In the genomic region with DNA sequence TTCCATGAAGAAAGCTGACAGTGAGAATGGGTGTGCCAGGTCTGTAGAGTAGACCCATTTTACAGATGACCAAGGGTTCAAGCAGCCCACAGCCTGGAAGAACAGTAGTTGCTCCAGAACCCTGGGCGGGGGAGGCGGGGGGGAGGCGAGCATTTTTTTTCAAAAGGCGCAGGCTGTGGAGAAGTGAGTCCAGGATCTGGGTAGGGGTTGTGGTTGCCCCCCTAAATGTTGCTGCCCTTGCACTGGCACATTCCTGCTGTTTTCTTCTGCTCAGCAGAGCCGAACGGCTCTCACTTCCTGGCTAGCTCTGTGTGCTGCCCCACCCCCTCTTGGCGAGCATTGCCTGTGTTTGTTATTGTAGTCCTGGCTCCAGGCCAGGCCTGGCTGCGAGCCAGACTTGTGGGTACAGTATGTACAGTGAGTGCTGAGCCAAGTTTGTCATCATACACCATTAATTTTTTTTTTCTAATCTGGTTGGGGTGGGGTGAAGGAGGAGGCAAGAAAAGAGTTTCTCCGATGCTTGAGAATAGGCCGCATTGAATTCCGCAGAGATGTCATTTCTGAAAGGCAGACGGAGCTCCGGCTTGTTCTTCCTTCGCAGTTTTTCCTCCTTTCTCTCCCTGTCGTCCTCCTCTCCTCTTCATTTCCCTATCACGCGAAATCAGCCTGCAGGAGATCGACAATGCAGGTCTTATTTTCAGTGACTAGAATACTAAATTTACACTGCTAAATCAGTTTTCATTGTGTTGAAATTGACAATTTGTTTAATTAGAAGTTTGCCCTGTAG, we compare ENCODE assay signal across 8 cellular contexts.
DNase-seq lines count a peak whose midpoint lies in the region; ATAC-seq and TF ChIP-seq lines count a peak whose summit lies in the region.

No MANE protein-coding gene starts in this region.

- DNase-seq in BJ (ENCODE audit: low read depth) (peak; percentile 66), GM23338 (ENCODE audit: low spot score) (peak; percentile 53), NCI-H1105 (lab: John Stamatoyannopoulos, UW) (peak; percentile 95), head of caudate nucleus (peak; percentile 78 to 97 (median 89)), pons (ENCODE audit: low spot score) (peak; percentile 90)
- peak; percentile 97 for DNase-seq in activated naive CD8-positive, alpha-beta T cell treated with anti-CD3 and anti-CD28 coated beads, Interleukin-2, amount 10 ng/mL, durations not matched to agents 7 days and 5 days

- ATAC-seq in GM23338 = peak; percentile 78
- ATAC-seq in activated naive CD8-positive, alpha-beta T cell treated with anti-CD3 and anti-CD28 coated beads, Interleukin-2, amount 10 ng/mL, durations not matched to agents 7 days and 5 days (ENCODE audit: low read depth) = peak; percentile 97

- CTCF ChIA-PET in BJ (lab: Yijun Ruan, JAX) = interaction anchor here (0.9 to 1.7 kb wide), 3 partner anchors 15 to 101 kb away, joined by 3 read pairs; no protein-coding TSS in a partner anchor

- 2% methylated on average over 18 of the region's 18 CpGs for WGBS in thymus

- H3K27me3 ChIP-seq in BJ (ENCODE audit: control insufficient read depth, insufficient read depth, low read length) (peaks cover 55% of the 10 kb centered on the region), GM23338 (ENCODE audit: insufficient read depth) (no peaks in the 10 kb centered on the region), SU-DHL-6 (ENCODE audit: low read length) (no peaks in the 10 kb centered on the region), thymus (ENCODE audit: control insufficient read depth, insufficient read depth) (no peaks in the 10 kb centered on the region)

- no peak overlapping the region for H3K4me3 ChIP-seq in BJ (ENCODE audit: low read depth, low read length)
- no peak overlapping the region for H3K4me3 ChIP-seq in GM23338
- no peak overlapping the region for H3K4me3 ChIP-seq in SU-DHL-6 (ENCODE audit: insufficient read depth, low read length, poor library complexity, severe bottlenecking)
- H3K4me3 ChIP-seq in thymus (ENCODE audit: low read length) = peak overlapping the region; percentile 37

- peak overlapping the region; percentile 38; the same call in 1 of the 2 replicates for H3K27ac Mint-ChIP-seq in GM23338
- H3K27ac Mint-ChIP-seq in activated naive CD8-positive, alpha-beta T cell treated with anti-CD3 and anti-CD28 coated beads, Interleukin-2, amount 10 ng/mL, durations not matched to agents 7 days and 5 days = peak overlapping the region; percentile 88

- H3K9me3 ChIP-seq in SU-DHL-6 (ENCODE audit: insufficient read depth, low read length) = no peaks in the 10 kb centered on the region
- no peaks in the 10 kb centered on the region for H3K9me3 ChIP-seq in thymus (ENCODE audit: control insufficient read depth)

- TF ChIP-seq CTCF in BJ (IDR thresholded peaks at IDR 0.05; ENCODE audit: insufficient read depth, low read depth, low read length) (no peak), GM23338 (conservative IDR thresholded peaks at IDR 0.05; ENCODE audit: low read depth in 2 of 2) (no peak), SU-DHL-6 (IDR thresholded peaks at IDR 0.05; ENCODE audit: insufficient read depth, low read length, poor library complexity, severe bottlenecking) (no peak)

- H2AFZ ChIP-seq in GM23338 (peak overlapping the region; percentile 82; the same call in 1 of the 2 replicates), SU-DHL-6 (ENCODE audit: low read depth, low read length, severe bottlenecking) (no peak overlapping the region)

- POLR2A ChIA-PET in BJ (lab: Charles Lee) = interaction anchor here (1.0 kb wide), 1 partner anchor 136 kb away, joined by 3 read pairs; the partner anchor contains the start of gene NNMT
- POLR2A ChIA-PET in activated naive CD8-positive, alpha-beta T cell treated with anti-CD3 and anti-CD28 coated beads, Interleukin-2, amount 10 ng/mL, durations not matched to agents 7 days and 5 days (lab: Charles Lee) = interaction anchor here (0.6 to 3.3 kb wide), 9 partner anchors 10 to 100 kb away, joined by 3 to 19 read pairs (median 5); no protein-coding TSS in a partner anchor

- H3K9me2 ChIP-seq in GM23338 (ENCODE audit: insufficient read depth) (no peaks in the 10 kb centered on the region), SU-DHL-6 (replicated peaks; ENCODE audit: insufficient read depth, low read length) (no peaks in the 10 kb centered on the region)

- H4K20me1 ChIP-seq in GM23338 (replicated peaks; ENCODE audit: insufficient read depth) = no peaks in the 10 kb centered on the region
- H4K20me1 ChIP-seq in SU-DHL-6 (ENCODE audit: low read depth, low read length) = no peaks in the 10 kb centered on the region

- H3K27ac ChIP-seq in GM23338 (ENCODE audit: low read depth) (no peak overlapping the region), SU-DHL-6 (ENCODE audit: low read depth, low read length) (no peak overlapping the region), thymus (ENCODE audit: low read depth) (peak overlapping the region; percentile 89)

- no peak overlapping the region for H3K9ac ChIP-seq in SU-DHL-6 (ENCODE audit: low read length)

- H3K27me3 Mint-ChIP-seq in GM23338 (ENCODE audit: insufficient read depth, low read depth, poor library complexity) = peaks cover 3% of the 10 kb centered on the region
- no peaks in the 10 kb centered on the region for H3K27me3 Mint-ChIP-seq in activated naive CD8-positive, alpha-beta T cell treated with anti-CD3 and anti-CD28 coated beads, Interleukin-2, amount 10 ng/mL, durations not matched to agents 7 days and 5 days

- H3K4me2 ChIP-seq in GM23338 (no peak overlapping the region; the same call in 1 of the 2 replicates), SU-DHL-6 (ENCODE audit: low read depth, low read length, poor library complexity, severe bottlenecking) (peak overlapping the region; percentile 54)

- no peaks in the 10 kb centered on the region for H3K9me3 Mint-ChIP-seq in GM23338
- no peaks in the 10 kb centered on the region for H3K9me3 Mint-ChIP-seq in activated naive CD8-positive, alpha-beta T cell treated with anti-CD3 and anti-CD28 coated beads, Interleukin-2, amount 10 ng/mL, durations not matched to agents 7 days and 5 days

- H3F3A ChIP-seq in GM23338 (replicated peaks; ENCODE audit: low read depth) (no peaks in the 10 kb centered on the region), SU-DHL-6 (ENCODE audit: insufficient read depth) (no peaks in the 10 kb centered on the region)

- no peak overlapping the region; the same call in 2 of the 3 replicates for H3K4me3 Mint-ChIP-seq in GM23338
- peak overlapping the region; percentile 64 for H3K4me3 Mint-ChIP-seq in activated naive CD8-positive, alpha-beta T cell treated with anti-CD3 and anti-CD28 coated beads, Interleukin-2, amount 10 ng/mL, durations not matched to agents 7 days and 5 days

- H3K36me3 Mint-ChIP-seq in GM23338 (ENCODE audit: low read depth) = no peaks in the 10 kb centered on the region; the same call in 2 of the 3 replicates
- peaks cover 9% of the 10 kb centered on the region for H3K36me3 Mint-ChIP-seq in activated naive CD8-positive, alpha-beta T cell treated with anti-CD3 and anti-CD28 coated beads, Interleukin-2, amount 10 ng/mL, durations not matched to agents 7 days and 5 days

- H3K36me3 ChIP-seq in BJ (ENCODE audit: control insufficient read depth, insufficient read depth, low read length) (no peaks in the 10 kb centered on the region), GM23338 (ENCODE audit: insufficient read depth) (no peaks in the 10 kb centered on the region), SU-DHL-6 (ENCODE audit: low read length) (no peaks in the 10 kb centered on the region), thymus (ENCODE audit: control insufficient read depth, insufficient read depth) (no peaks in the 10 kb centered on the region)

- intact Hi-C loops in head of caudate nucleus (cut with DNase I) = loop anchor here (1.0 to 10.0 kb wide), 2 partner anchors 101 to 285 kb away; partner anchors contain the start of genes USP28 and ZBTB16

- H3K4me1 ChIP-seq in GM23338 (ENCODE audit: insufficient read depth) (peaks cover 13% of the 10 kb centered on the region; the same call in 1 of the 2 replicates), thymus (ENCODE audit: control insufficient read depth, insufficient read depth, low read length) (peaks cover 66% of the 10 kb centered on the region)

- H3K79me2 ChIP-seq in GM23338 (replicated peaks; ENCODE audit: insufficient read depth) (no peaks in the 10 kb centered on the region), SU-DHL-6 (ENCODE audit: insufficient read depth, low read length) (no peaks in the 10 kb centered on the region)

- H3K4me1 Mint-ChIP-seq in GM23338 = peaks cover 20% of the 10 kb centered on the region
- peaks cover 46% of the 10 kb centered on the region for H3K4me1 Mint-ChIP-seq in activated naive CD8-positive, alpha-beta T cell treated with anti-CD3 and anti-CD28 coated beads, Interleukin-2, amount 10 ng/mL, durations not matched to agents 7 days and 5 days

TF ChIP-seq in GM23338, 12 proteins besides CTCF, POLR2A, EP300 and RAD21 (continues in another document):
- no peak for TF ChIP-seq JUNB (IDR thresholded peaks at IDR 0.05; ENCODE audit: unreplicated experiment)
- TF ChIP-seq EZH2 (IDR thresholded peaks at IDR 0.05; ENCODE audit: low read depth, unreplicated experiment) = no peak
- TF ChIP-seq POLR2AphosphoS5 (IDR thresholded peaks at IDR 0.05; ENCODE audit: low read depth) = no peak
- TF ChIP-seq EZH2phosphoT487 (IDR thresholded peaks at IDR 0.05; ENCODE audit: unreplicated experiment) = no peak
